ENCODE assay signal across 1 cellular context in the genomic region with DNA sequence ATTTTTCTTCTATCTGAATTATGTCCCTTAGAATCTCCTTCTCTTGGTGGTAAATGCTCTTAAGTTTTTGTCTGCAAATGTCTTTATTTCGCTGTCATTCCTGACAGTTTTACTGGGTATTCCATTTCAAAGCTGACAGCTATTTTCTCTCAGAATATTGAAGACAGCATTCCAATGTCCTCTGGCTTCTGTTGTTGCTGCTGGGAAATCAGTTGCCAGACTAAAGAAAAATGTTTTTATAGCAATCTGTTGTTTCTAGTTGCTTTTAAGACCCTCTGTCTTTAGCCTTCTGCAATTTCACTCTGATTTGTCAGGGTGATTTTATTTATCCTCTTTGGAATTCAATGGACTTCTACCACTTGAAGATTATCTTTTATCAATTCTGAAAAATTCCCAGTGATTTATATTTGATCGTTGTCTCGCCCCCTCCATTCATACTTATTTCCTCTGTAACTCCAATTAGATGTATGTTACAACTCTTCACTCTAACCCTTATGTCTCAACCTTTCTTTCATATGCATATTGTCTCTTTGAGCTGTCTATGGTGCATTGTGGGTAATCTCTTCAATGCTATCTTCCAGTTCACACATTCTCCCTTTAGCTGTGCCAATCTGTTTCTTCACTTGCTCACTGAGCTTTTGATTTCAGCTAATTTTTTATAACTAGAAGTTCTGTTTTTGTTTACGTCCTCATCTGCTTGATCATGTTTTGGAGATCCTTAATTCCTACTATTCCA.
TF ChIP-seq lines count a peak whose summit lies in the region.

No MANE protein-coding gene starts in this region.

TF ChIP-seq in K562, 482 proteins besides CTCF, POLR2A, EP300 and RAD21 (continued from another document):
- TF ChIP-seq ZNF253 (CRISPR knock-in tag; conservative IDR thresholded peaks at IDR 0.05) (no peak), SMARCB1 (IDR thresholded peaks at IDR 0.05; ENCODE audit: insufficient read length, low read depth) (no peak), CTBP1 (IDR thresholded peaks at IDR 0.05; ENCODE audit: borderline replicate concordance) (no peak), ETV5 (CRISPR knock-in tag; IDR thresholded peaks at IDR 0.05; ENCODE audit: low read depth) (no peak), ZKSCAN3 (CRISPR knock-in tag; IDR thresholded peaks at IDR 0.05) (no peak), NRF1 (conservative IDR thresholded peaks at IDR 0.05 in 1 of 2, IDR thresholded peaks at IDR 0.05 in 1 of 2) (no peak), RBM25 (IDR thresholded peaks at IDR 0.05; ENCODE audit: low read depth, low read length, severe bottlenecking) (no peak), TRIM28 (IDR thresholded peaks at IDR 0.05) (peak; percentile 59; the same call in 1 of the 2 replicates), DPF2 (IDR thresholded peaks at IDR 0.05) (no peak), NCOA6 (IDR thresholded peaks at IDR 0.05) (no peak), CBX3 (IDR thresholded peaks at IDR 0.05; ENCODE audit: borderline replicate concordance in 1 of 2, low read length in 2 of 2) (peak in 1 of 2 experiments; percentile 90; a peak in 1 of 3 replicates), CHCHD3 (CRISPR knock-in tag; IDR thresholded peaks at IDR 0.05) (no peak), FUS (optimal IDR thresholded peaks at IDR 0.05; ENCODE audit: low read depth, low read length) (no peak), NFXL1 (CRISPR knock-in tag; IDR thresholded peaks at IDR 0.05) (no peak), ZNF354B (CRISPR knock-in tag; IDR thresholded peaks at IDR 0.05) (no peak), BRD9 (IDR thresholded peaks at IDR 0.05; ENCODE audit: low read depth, partially characterized antibody) (no peak)
- TF ChIP-seq, protein P1, sequence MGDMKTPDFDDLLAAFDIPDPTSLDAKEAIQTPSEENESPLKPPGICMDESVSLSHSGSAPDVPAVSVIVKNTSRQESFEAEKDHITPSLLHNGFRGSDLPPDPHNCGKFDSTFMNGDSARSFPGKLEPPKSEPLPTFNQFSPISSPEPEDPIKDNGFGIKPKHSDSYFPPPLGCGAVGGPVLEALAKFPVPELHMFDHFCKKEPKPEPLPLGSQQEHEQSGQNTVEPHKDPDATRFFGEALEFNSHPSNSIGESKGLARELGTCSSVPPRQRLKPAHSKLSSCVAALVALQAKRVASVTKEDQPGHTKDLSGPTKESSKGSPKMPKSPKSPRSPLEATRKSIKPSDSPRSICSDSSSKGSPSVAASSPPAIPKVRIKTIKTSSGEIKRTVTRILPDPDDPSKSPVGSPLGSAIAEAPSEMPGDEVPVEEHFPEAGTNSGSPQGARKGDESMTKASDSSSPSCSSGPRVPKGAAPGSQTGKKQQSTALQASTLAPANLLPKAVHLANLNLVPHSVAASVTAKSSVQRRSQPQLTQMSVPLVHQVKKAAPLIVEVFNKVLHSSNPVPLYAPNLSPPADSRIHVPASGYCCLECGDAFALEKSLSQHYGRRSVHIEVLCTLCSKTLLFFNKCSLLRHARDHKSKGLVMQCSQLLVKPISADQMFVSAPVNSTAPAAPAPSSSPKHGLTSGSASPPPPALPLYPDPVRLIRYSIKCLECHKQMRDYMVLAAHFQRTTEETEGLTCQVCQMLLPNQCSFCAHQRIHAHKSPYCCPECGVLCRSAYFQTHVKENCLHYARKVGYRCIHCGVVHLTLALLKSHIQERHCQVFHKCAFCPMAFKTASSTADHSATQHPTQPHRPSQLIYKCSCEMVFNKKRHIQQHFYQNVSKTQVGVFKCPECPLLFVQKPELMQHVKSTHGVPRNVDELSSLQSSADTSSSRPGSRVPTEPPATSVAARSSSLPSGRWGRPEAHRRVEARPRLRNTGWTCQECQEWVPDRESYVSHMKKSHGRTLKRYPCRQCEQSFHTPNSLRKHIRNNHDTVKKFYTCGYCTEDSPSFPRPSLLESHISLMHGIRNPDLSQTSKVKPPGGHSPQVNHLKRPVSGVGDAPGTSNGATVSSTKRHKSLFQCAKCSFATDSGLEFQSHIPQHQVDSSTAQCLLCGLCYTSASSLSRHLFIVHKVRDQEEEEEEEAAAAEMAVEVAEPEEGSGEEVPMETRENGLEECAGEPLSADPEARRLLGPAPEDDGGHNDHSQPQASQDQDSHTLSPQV (IDR thresholded peaks at IDR 0.05): no peak
- TF ChIP-seq, protein P2, sequence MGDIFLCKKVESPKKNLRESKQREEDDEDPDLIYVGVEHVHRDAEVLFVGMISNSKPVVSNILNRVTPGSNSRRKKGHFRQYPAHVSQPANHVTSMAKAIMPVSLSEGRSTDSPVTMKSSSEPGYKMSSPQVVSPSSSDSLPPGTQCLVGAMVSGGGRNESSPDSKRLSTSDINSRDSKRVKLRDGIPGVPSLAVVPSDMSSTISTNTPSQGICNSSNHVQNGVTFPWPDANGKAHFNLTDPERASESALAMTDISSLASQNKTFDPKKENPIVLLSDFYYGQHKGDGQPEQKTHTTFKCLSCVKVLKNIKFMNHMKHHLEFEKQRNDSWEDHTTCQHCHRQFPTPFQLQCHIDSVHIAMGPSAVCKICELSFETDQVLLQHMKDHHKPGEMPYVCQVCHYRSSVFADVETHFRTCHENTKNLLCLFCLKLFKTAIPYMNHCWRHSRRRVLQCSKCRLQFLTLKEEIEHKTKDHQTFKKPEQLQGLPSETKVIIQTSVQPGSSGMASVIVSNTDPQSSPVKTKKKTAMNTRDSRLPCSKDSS (IDR thresholded peaks at IDR 0.05; ENCODE audit: low read depth, partially characterized antibody): peak; percentile 70
- TF ChIP-seq, protein P3, sequence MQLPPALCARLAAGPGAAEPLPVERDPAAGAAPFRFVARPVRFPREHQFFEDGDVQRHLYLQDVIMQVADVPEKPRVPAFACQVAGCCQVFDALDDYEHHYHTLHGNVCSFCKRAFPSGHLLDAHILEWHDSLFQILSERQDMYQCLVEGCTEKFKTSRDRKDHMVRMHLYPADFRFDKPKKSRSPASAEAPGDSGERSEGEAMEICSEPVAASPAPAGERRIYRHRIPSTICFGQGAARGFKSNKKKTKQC (CRISPR knock-in tag; IDR thresholded peaks at IDR 0.05): no peak
- TF ChIP-seq, protein P4, sequence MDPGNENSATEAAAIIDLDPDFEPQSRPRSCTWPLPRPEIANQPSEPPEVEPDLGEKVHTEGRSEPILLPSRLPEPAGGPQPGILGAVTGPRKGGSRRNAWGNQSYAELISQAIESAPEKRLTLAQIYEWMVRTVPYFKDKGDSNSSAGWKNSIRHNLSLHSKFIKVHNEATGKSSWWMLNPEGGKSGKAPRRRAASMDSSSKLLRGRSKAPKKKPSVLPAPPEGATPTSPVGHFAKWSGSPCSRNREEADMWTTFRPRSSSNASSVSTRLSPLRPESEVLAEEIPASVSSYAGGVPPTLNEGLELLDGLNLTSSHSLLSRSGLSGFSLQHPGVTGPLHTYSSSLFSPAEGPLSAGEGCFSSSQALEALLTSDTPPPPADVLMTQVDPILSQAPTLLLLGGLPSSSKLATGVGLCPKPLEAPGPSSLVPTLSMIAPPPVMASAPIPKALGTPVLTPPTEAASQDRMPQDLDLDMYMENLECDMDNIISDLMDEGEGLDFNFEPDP (CRISPR knock-in tag; IDR thresholded peaks at IDR 0.05): no peak
- TF ChIP-seq, protein P5, sequence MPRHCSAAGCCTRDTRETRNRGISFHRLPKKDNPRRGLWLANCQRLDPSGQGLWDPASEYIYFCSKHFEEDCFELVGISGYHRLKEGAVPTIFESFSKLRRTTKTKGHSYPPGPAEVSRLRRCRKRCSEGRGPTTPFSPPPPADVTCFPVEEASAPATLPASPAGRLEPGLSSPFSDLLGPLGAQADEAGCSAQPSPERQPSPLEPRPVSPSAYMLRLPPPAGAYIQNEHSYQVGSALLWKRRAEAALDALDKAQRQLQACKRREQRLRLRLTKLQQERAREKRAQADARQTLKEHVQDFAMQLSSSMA (CRISPR knock-in tag; IDR thresholded peaks at IDR 0.05): no peak
- TF ChIP-seq, protein P6, sequence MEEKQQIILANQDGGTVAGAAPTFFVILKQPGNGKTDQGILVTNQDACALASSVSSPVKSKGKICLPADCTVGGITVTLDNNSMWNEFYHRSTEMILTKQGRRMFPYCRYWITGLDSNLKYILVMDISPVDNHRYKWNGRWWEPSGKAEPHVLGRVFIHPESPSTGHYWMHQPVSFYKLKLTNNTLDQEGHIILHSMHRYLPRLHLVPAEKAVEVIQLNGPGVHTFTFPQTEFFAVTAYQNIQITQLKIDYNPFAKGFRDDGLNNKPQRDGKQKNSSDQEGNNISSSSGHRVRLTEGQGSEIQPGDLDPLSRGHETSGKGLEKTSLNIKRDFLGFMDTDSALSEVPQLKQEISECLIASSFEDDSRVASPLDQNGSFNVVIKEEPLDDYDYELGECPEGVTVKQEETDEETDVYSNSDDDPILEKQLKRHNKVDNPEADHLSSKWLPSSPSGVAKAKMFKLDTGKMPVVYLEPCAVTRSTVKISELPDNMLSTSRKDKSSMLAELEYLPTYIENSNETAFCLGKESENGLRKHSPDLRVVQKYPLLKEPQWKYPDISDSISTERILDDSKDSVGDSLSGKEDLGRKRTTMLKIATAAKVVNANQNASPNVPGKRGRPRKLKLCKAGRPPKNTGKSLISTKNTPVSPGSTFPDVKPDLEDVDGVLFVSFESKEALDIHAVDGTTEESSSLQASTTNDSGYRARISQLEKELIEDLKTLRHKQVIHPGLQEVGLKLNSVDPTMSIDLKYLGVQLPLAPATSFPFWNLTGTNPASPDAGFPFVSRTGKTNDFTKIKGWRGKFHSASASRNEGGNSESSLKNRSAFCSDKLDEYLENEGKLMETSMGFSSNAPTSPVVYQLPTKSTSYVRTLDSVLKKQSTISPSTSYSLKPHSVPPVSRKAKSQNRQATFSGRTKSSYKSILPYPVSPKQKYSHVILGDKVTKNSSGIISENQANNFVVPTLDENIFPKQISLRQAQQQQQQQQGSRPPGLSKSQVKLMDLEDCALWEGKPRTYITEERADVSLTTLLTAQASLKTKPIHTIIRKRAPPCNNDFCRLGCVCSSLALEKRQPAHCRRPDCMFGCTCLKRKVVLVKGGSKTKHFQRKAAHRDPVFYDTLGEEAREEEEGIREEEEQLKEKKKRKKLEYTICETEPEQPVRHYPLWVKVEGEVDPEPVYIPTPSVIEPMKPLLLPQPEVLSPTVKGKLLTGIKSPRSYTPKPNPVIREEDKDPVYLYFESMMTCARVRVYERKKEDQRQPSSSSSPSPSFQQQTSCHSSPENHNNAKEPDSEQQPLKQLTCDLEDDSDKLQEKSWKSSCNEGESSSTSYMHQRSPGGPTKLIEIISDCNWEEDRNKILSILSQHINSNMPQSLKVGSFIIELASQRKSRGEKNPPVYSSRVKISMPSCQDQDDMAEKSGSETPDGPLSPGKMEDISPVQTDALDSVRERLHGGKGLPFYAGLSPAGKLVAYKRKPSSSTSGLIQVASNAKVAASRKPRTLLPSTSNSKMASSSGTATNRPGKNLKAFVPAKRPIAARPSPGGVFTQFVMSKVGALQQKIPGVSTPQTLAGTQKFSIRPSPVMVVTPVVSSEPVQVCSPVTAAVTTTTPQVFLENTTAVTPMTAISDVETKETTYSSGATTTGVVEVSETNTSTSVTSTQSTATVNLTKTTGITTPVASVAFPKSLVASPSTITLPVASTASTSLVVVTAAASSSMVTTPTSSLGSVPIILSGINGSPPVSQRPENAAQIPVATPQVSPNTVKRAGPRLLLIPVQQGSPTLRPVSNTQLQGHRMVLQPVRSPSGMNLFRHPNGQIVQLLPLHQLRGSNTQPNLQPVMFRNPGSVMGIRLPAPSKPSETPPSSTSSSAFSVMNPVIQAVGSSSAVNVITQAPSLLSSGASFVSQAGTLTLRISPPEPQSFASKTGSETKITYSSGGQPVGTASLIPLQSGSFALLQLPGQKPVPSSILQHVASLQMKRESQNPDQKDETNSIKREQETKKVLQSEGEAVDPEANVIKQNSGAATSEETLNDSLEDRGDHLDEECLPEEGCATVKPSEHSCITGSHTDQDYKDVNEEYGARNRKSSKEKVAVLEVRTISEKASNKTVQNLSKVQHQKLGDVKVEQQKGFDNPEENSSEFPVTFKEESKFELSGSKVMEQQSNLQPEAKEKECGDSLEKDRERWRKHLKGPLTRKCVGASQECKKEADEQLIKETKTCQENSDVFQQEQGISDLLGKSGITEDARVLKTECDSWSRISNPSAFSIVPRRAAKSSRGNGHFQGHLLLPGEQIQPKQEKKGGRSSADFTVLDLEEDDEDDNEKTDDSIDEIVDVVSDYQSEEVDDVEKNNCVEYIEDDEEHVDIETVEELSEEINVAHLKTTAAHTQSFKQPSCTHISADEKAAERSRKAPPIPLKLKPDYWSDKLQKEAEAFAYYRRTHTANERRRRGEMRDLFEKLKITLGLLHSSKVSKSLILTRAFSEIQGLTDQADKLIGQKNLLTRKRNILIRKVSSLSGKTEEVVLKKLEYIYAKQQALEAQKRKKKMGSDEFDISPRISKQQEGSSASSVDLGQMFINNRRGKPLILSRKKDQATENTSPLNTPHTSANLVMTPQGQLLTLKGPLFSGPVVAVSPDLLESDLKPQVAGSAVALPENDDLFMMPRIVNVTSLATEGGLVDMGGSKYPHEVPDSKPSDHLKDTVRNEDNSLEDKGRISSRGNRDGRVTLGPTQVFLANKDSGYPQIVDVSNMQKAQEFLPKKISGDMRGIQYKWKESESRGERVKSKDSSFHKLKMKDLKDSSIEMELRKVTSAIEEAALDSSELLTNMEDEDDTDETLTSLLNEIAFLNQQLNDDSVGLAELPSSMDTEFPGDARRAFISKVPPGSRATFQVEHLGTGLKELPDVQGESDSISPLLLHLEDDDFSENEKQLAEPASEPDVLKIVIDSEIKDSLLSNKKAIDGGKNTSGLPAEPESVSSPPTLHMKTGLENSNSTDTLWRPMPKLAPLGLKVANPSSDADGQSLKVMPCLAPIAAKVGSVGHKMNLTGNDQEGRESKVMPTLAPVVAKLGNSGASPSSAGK (IDR thresholded peaks at IDR 0.05): peak; percentile 31; the same call in 1 of the 2 replicates
- TF ChIP-seq, protein P7, sequence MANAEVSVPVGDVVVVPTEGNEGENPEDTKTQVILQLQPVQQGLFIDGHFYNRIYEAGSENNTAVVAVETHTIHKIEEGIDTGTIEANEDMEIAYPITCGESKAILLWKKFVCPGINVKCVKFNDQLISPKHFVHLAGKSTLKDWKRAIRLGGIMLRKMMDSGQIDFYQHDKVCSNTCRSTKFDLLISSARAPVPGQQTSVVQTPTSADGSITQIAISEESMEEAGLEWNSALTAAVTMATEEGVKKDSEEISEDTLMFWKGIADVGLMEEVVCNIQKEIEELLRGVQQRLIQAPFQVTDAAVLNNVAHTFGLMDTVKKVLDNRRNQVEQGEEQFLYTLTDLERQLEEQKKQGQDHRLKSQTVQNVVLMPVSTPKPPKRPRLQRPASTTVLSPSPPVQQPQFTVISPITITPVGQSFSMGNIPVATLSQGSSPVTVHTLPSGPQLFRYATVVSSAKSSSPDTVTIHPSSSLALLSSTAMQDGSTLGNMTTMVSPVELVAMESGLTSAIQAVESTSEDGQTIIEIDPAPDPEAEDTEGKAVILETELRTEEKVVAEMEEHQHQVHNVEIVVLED (CRISPR knock-in tag; IDR thresholded peaks at IDR 0.05): no peak
TF ChIP-seq in K562: peak in this region for 4.
